5 cellular contexts compared by ENCODE assay signal in genomic region chr16:18280289-18280688, GRCh38. TPM values are rescaled to one million over a fixed set of nuclear protein-coding genes. Genes with fewer than 3 reads are reported as not detected.
"Had no signal": no experiment of that assay in that cellular context is flagged by ENCODE, and none has a peak within 500 bp of the region (broad histone marks: within the 10 kb centered on the region; RNA-seq: fewer than 3 reads in every experiment).

No MANE protein-coding gene starts in this region.

RNA-seq across cellular contexts. Expression of gene NPIPA8, which starts 56.2 kb away (rescaled TPM):
- total RNA-seq: activated T-cell treated with anti-CD3 and anti-CD28 coated beads, Interleukin-2, amount 50 U/mL, for 72 hours; ascending aorta; body of pancreas; bronchial epithelial cell; cardiac muscle cell had no signal
- polyA plus RNA-seq: cardiac muscle cell had no signal
